In the genomic region with DNA sequence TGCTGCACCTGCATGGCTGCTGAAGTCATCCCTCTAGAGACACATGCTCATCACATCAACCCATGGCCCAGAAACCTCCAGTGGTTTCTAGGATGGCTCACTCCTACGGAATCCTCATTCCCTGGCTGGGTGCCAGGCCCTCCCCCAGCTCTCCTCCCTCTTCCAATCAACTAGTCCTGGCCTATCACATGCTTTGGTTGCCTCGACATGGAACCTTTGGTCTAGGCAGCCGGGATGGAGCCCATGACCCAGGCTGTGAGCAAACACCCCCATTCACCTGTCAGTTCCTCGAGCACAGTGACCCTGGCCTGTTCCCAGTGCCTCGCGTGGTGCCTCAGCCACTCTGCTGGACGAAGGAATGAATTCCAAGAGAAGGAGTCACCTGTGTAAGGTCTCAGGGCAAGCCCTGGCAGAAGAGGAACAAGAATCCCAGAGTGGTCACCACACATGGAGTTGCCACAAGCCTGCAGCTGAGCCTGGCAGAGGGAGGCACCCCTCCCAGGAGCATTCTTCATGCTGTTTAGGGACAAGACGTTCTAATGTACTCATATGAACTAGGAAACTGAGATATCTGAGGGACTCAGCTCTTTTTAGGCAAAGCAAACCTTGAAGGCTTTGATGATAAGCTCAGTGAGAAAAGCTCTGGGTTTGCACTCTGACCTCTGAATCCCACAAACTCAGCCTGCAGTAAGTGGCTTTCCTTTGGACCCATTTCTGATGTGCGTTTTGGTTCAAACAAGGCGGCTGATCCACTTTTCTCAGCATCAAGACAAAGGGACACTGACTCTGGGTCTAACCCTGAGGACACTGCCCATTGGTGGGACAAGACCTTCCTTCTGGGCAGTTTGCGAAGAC, we compare ENCODE assay signal across 1 cellular context.
TF ChIP-seq lines count a peak whose summit lies in the region.

No MANE protein-coding gene starts in this region.

TF ChIP-seq in HepG2, 621 proteins besides CTCF, POLR2A, EP300 and RAD21 (continued from another document and continues in another):
- TF ChIP-seq, protein P1, sequence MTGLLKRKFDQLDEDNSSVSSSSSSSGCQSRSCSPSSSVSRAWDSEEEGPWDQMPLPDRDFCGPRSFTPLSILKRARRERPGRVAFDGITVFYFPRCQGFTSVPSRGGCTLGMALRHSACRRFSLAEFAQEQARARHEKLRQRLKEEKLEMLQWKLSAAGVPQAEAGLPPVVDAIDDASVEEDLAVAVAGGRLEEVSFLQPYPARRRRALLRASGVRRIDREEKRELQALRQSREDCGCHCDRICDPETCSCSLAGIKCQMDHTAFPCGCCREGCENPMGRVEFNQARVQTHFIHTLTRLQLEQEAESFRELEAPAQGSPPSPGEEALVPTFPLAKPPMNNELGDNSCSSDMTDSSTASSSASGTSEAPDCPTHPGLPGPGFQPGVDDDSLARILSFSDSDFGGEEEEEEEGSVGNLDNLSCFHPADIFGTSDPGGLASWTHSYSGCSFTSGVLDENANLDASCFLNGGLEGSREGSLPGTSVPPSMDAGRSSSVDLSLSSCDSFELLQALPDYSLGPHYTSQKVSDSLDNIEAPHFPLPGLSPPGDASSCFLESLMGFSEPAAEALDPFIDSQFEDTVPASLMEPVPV (CRISPR knock-in tag; IDR thresholded peaks at IDR 0.05): no peak
- TF ChIP-seq ZMYM3 (CRISPR knock-in tag; IDR thresholded peaks at IDR 0.05) (peak; percentile 7; the same call in 1 of the 2 replicates), NONO (IDR thresholded peaks at IDR 0.05) (no peak), NONO (CRISPR knock-in tag; conservative IDR thresholded peaks at IDR 0.05) (no peak), ZNF136 (CRISPR knock-in tag; IDR thresholded peaks at IDR 0.05; ENCODE audit: low read depth) (0 out of 2 replicates have a peak, but pooled peaks have one; percentile 35), SRY (CRISPR knock-in tag; IDR thresholded peaks at IDR 0.05) (no peak), BRD4 (CRISPR knock-in tag; IDR thresholded peaks at IDR 0.05) (no peak), FOXJ3 (CRISPR knock-in tag; IDR thresholded peaks at IDR 0.05; ENCODE audit: borderline replicate concordance) (no peak), ZNF564 (CRISPR knock-in tag; IDR thresholded peaks at IDR 0.05) (no peak), RCOR2 (CRISPR knock-in tag; IDR thresholded peaks at IDR 0.05) (no peak), SP140L (CRISPR knock-in tag; IDR thresholded peaks at IDR 0.05; ENCODE audit: borderline replicate concordance) (no peak), HHEX (CRISPR knock-in tag; IDR thresholded peaks at IDR 0.05) (no peak), RBM39 (IDR thresholded peaks at IDR 0.05; ENCODE audit: low read depth, low read length, poor library complexity, severe bottlenecking) (no peak), ARHGAP35 (CRISPR knock-in tag; IDR thresholded peaks at IDR 0.05; ENCODE audit: borderline replicate concordance) (no peak), ZNF44 (CRISPR knock-in tag; IDR thresholded peaks at IDR 0.05) (no peak), FIP1L1 (IDR thresholded peaks at IDR 0.05; ENCODE audit: borderline replicate concordance, insufficient read depth, low read depth, low read length) (no peak), SRF (IDR thresholded peaks at IDR 0.05; ENCODE audit: low read depth, low read length) (no peak), ZZZ3 (CRISPR knock-in tag; IDR thresholded peaks at IDR 0.05; ENCODE audit: borderline replicate concordance) (no peak; the same call in 1 of the 2 replicates), MATR3 (CRISPR knock-in tag; IDR thresholded peaks at IDR 0.05) (no peak), ZNF501 (CRISPR knock-in tag; IDR thresholded peaks at IDR 0.05) (no peak), ZNF839 (CRISPR knock-in tag; IDR thresholded peaks at IDR 0.05; ENCODE audit: borderline replicate concordance) (no peak), YEATS2 (CRISPR knock-in tag; IDR thresholded peaks at IDR 0.05; ENCODE audit: borderline replicate concordance) (no peak), ZNF253 (CRISPR knock-in tag; IDR thresholded peaks at IDR 0.05; ENCODE audit: borderline replicate concordance) (no peak), AHR (CRISPR knock-in tag; IDR thresholded peaks at IDR 0.05) (no peak), ZNF124 (CRISPR knock-in tag; IDR thresholded peaks at IDR 0.05) (no peak), HNRNPK (IDR thresholded peaks at IDR 0.05; ENCODE audit: low read depth, low read length, poor library complexity, severe bottlenecking) (no peak), GABPB1 (CRISPR knock-in tag; IDR thresholded peaks at IDR 0.05) (no peak), ZNF3 (CRISPR knock-in tag; IDR thresholded peaks at IDR 0.05) (no peak)
- TF ChIP-seq, protein P2, sequence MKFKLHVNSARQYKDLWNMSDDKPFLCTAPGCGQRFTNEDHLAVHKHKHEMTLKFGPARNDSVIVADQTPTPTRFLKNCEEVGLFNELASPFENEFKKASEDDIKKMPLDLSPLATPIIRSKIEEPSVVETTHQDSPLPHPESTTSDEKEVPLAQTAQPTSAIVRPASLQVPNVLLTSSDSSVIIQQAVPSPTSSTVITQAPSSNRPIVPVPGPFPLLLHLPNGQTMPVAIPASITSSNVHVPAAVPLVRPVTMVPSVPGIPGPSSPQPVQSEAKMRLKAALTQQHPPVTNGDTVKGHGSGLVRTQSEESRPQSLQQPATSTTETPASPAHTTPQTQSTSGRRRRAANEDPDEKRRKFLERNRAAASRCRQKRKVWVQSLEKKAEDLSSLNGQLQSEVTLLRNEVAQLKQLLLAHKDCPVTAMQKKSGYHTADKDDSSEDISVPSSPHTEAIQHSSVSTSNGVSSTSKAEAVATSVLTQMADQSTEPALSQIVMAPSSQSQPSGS (CRISPR knock-in tag; IDR thresholded peaks at IDR 0.05): no peak
- TF ChIP-seq, protein P3, sequence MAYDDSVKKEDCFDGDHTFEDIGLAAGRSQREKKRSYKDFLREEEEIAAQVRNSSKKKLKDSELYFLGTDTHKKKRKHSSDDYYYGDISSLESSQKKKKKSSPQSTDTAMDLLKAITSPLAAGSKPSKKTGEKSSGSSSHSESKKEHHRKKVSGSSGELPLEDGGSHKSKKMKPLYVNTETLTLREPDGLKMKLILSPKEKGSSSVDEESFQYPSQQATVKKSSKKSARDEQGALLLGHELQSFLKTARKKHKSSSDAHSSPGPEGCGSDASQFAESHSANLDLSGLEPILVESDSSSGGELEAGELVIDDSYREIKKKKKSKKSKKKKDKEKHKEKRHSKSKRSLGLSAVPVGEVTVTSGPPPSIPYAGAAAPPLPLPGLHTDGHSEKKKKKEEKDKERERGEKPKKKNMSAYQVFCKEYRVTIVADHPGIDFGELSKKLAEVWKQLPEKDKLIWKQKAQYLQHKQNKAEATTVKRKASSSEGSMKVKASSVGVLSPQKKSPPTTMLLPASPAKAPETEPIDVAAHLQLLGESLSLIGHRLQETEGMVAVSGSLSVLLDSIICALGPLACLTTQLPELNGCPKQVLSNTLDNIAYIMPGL (CRISPR knock-in tag; IDR thresholded peaks at IDR 0.05; ENCODE audit: borderline replicate concordance in 1 of 2, low read depth in 1 of 2): no peak
- TF ChIP-seq, protein P4, sequence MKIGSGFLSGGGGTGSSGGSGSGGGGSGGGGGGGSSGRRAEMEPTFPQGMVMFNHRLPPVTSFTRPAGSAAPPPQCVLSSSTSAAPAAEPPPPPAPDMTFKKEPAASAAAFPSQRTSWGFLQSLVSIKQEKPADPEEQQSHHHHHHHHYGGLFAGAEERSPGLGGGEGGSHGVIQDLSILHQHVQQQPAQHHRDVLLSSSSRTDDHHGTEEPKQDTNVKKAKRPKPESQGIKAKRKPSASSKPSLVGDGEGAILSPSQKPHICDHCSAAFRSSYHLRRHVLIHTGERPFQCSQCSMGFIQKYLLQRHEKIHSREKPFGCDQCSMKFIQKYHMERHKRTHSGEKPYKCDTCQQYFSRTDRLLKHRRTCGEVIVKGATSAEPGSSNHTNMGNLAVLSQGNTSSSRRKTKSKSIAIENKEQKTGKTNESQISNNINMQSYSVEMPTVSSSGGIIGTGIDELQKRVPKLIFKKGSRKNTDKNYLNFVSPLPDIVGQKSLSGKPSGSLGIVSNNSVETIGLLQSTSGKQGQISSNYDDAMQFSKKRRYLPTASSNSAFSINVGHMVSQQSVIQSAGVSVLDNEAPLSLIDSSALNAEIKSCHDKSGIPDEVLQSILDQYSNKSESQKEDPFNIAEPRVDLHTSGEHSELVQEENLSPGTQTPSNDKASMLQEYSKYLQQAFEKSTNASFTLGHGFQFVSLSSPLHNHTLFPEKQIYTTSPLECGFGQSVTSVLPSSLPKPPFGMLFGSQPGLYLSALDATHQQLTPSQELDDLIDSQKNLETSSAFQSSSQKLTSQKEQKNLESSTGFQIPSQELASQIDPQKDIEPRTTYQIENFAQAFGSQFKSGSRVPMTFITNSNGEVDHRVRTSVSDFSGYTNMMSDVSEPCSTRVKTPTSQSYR (CRISPR knock-in tag; IDR thresholded peaks at IDR 0.05; ENCODE audit: borderline replicate concordance): peak; percentile 25; the same call in 1 of the 2 replicates
- TF ChIP-seq, protein P5, sequence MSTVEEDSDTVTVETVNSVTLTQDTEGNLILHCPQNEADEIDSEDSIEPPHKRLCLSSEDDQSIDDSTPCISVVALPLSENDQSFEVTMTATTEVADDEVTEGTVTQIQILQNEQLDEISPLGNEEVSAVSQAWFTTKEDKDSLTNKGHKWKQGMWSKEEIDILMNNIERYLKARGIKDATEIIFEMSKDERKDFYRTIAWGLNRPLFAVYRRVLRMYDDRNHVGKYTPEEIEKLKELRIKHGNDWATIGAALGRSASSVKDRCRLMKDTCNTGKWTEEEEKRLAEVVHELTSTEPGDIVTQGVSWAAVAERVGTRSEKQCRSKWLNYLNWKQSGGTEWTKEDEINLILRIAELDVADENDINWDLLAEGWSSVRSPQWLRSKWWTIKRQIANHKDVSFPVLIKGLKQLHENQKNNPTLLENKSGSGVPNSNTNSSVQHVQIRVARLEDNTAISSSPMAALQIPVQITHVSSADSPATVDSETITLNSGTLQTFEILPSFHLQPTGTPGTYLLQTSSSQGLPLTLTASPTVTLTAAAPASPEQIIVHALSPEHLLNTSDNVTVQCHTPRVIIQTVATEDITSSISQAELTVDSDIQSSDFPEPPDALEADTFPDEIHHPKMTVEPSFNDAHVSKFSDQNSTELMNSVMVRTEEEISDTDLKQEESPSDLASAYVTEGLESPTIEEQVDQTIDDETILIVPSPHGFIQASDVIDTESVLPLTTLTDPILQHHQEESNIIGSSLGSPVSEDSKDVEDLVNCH (CRISPR knock-in tag; IDR thresholded peaks at IDR 0.05): no peak
- TF ChIP-seq, protein P6, sequence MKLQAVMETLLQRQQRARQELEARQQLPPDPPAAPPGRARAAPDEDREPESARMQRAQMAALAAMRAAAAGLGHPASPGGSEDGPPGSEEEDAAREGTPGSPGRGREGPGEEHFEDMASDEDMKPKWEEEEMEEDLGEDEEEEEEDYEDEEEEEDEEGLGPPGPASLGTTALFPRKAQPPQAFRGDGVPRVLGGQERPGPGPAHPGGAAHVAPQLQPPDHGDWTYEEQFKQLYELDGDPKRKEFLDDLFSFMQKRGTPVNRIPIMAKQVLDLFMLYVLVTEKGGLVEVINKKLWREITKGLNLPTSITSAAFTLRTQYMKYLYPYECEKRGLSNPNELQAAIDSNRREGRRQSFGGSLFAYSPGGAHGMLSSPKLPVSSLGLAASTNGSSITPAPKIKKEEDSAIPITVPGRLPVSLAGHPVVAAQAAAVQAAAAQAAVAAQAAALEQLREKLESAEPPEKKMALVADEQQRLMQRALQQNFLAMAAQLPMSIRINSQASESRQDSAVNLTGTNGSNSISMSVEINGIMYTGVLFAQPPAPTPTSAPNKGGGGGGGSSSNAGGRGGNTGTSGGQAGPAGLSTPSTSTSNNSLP (IDR thresholded peaks at IDR 0.05; ENCODE audit: low read depth, low read length): no peak
- TF ChIP-seq, protein P7, sequence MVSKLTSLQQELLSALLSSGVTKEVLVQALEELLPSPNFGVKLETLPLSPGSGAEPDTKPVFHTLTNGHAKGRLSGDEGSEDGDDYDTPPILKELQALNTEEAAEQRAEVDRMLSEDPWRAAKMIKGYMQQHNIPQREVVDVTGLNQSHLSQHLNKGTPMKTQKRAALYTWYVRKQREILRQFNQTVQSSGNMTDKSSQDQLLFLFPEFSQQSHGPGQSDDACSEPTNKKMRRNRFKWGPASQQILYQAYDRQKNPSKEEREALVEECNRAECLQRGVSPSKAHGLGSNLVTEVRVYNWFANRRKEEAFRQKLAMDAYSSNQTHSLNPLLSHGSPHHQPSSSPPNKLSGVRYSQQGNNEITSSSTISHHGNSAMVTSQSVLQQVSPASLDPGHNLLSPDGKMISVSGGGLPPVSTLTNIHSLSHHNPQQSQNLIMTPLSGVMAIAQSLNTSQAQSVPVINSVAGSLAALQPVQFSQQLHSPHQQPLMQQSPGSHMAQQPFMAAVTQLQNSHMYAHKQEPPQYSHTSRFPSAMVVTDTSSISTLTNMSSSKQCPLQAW (CRISPR knock-in tag; IDR thresholded peaks at IDR 0.05): 0 out of 2 replicates have a peak, but pooled peaks have one; percentile 30
- TF ChIP-seq, protein P8, sequence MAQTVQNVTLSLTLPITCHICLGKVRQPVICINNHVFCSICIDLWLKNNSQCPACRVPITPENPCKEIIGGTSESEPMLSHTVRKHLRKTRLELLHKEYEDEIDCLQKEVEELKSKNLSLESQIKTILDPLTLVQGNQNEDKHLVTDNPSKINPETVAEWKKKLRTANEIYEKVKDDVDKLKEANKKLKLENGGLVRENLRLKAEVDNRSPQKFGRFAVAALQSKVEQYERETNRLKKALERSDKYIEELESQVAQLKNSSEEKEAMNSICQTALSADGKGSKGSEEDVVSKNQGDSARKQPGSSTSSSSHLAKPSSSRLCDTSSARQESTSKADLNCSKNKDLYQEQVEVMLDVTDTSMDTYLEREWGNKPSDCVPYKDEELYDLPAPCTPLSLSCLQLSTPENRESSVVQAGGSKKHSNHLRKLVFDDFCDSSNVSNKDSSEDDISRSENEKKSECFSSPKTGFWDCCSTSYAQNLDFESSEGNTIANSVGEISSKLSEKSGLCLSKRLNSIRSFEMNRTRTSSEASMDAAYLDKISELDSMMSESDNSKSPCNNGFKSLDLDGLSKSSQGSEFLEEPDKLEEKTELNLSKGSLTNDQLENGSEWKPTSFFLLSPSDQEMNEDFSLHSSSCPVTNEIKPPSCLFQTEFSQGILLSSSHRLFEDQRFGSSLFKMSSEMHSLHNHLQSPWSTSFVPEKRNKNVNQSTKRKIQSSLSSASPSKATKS (CRISPR knock-in tag; IDR thresholded peaks at IDR 0.05): no peak
- TF ChIP-seq, protein P9, sequence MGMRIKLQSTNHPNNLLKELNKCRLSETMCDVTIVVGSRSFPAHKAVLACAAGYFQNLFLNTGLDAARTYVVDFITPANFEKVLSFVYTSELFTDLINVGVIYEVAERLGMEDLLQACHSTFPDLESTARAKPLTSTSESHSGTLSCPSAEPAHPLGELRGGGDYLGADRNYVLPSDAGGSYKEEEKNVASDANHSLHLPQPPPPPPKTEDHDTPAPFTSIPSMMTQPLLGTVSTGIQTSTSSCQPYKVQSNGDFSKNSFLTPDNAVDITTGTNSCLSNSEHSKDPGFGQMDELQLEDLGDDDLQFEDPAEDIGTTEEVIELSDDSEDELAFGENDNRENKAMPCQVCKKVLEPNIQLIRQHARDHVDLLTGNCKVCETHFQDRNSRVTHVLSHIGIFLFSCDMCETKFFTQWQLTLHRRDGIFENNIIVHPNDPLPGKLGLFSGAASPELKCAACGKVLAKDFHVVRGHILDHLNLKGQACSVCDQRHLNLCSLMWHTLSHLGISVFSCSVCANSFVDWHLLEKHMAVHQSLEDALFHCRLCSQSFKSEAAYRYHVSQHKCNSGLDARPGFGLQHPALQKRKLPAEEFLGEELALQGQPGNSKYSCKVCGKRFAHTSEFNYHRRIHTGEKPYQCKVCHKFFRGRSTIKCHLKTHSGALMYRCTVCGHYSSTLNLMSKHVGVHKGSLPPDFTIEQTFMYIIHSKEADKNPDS (CRISPR knock-in tag; IDR thresholded peaks at IDR 0.05): no peak
- TF ChIP-seq, protein P10, sequence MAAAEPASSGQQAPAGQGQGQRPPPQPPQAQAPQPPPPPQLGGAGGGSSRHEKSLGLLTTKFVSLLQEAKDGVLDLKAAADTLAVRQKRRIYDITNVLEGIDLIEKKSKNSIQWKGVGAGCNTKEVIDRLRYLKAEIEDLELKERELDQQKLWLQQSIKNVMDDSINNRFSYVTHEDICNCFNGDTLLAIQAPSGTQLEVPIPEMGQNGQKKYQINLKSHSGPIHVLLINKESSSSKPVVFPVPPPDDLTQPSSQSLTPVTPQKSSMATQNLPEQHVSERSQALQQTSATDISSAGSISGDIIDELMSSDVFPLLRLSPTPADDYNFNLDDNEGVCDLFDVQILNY (CRISPR knock-in tag; conservative IDR thresholded peaks at IDR 0.05): no peak
